ENCODE assay signal across 8 cellular contexts in the genomic region with DNA sequence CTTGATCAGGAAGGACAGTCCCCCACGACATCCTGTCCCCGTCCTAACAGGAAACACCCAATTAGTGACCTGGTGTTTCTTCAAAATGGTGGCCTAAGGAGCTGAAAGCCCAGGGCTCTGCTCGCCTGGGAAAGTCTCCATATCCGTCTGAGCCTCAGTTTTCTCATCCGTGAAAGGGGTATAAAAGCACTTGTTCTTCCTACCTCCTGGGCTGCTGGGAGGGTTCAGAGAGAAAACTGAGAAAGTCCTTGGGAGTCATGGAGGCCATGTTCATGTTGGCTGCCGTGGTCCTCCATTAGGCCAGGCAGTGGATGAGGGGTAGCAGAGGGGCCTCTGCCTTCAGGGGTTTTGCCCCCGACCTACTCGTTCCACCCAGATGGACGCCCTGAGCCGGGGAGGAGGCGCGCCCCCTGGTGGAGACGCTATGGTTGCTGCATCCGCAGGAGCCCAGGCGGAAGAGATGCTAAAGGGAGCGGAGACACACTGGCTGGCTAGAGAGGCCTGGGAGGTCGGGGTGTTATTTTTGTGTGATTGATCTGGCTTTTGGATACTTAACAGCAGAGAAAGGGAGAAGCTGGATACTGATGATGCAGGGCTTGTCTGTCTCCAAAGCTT.
DNase-seq lines count a peak whose midpoint lies in the region; ATAC-seq and TF ChIP-seq lines count a peak whose summit lies in the region.

No MANE protein-coding gene starts in this region.

- H3K36me3 Mint-ChIP-seq in activated naive CD4-positive, alpha-beta T cell treated with anti-CD3 and anti-CD28 coated beads for 36 hours (ENCODE audit: low read depth), result peaks cover under 1% of the 10 kb centered on the region

- peak; percentile 49 for TF ChIP-seq CTCF in DND-41 (IDR thresholded peaks at IDR 0.05; ENCODE audit: borderline replicate concordance, extremely low read depth, low read length, poor library complexity, severe bottlenecking)
- TF ChIP-seq CTCF in PC-3 (conservative IDR thresholded peaks at IDR 0.05; ENCODE audit: low read depth, low read length), result peak; percentile 24; the same call in 1 of the 2 replicates

- POLR2A ChIA-PET in PC-3 (lab: Charles Lee; ENCODE audit: unreplicated experiment), result no interaction called here

- H3K27me3 ChIP-seq in DND-41 (ENCODE audit: insufficient read depth, low read length, poor library complexity) (no peaks in the 10 kb centered on the region), PC-3 (ENCODE audit: low read length) (no peaks in the 10 kb centered on the region)

- in situ Hi-C loops in G401 (cut with HindIII; ENCODE audit: low sequenced_read_pairs), result no loop called here

- no peak overlapping the region for H3K4me3 Mint-ChIP-seq in activated naive CD4-positive, alpha-beta T cell treated with anti-CD3 and anti-CD28 coated beads for 36 hours

- ATAC-seq in DND-41 (ENCODE audit: insufficient read depth, low read depth) (no peak), PC-3 (no peak)

- H3K4me2 ChIP-seq in DND-41 (ENCODE audit: insufficient read depth, low read length) (no peak overlapping the region), PC-3 (ENCODE audit: low read length) (no peak overlapping the region)

- H3K9ac ChIP-seq in DND-41 (ENCODE audit: low read depth, low read length) (no peak overlapping the region), PC-3 (ENCODE audit: low read length) (no peak overlapping the region)

- H3K4me1 Mint-ChIP-seq in activated naive CD4-positive, alpha-beta T cell treated with anti-CD3 and anti-CD28 coated beads for 36 hours (ENCODE audit: low read depth), result peaks cover 4% of the 10 kb centered on the region

- H4K20me1 ChIP-seq in DND-41 (ENCODE audit: insufficient read depth, low read length), result peaks cover 27% of the 10 kb centered on the region
- H4K20me1 ChIP-seq in PC-3 (ENCODE audit: low read length), result no peaks in the 10 kb centered on the region

- no peaks in the 10 kb centered on the region for H3K27me3 Mint-ChIP-seq in activated naive CD4-positive, alpha-beta T cell treated with anti-CD3 and anti-CD28 coated beads for 36 hours (ENCODE audit: low read depth)

- H3K9me3 ChIP-seq in DND-41 (ENCODE audit: insufficient read depth, low read length, severe bottlenecking), result no peaks in the 10 kb centered on the region
- no peaks in the 10 kb centered on the region for H3K9me3 ChIP-seq in PC-3 (ENCODE audit: low read length)

- H2AFZ ChIP-seq in DND-41 (ENCODE audit: low read depth, low read length) (no peak overlapping the region), PC-3 (ENCODE audit: low read length) (no peak overlapping the region)

- no peaks in the 10 kb centered on the region for H3K9me3 Mint-ChIP-seq in activated naive CD4-positive, alpha-beta T cell treated with anti-CD3 and anti-CD28 coated beads for 36 hours

- H3K79me2 ChIP-seq in DND-41 (ENCODE audit: insufficient read depth, low read length), result no peaks in the 10 kb centered on the region
- H3K79me2 ChIP-seq in PC-3 (ENCODE audit: low read length), result no peaks in the 10 kb centered on the region

- H3K27ac ChIP-seq in DND-41 (ENCODE audit: low read length) (no peak overlapping the region), PC-3 (ENCODE audit: low read length) (no peak overlapping the region)

- H3K4me1 ChIP-seq in DND-41 (ENCODE audit: insufficient read depth, low read length) (no peaks in the 10 kb centered on the region), PC-3 (ENCODE audit: insufficient read depth, low read length) (no peaks in the 10 kb centered on the region)

- BruUV-seq in PC-3 (replicated peaks; lab: Mats Ljungman, UMichigan), result no TSS peak

- no peaks in the 10 kb centered on the region for H3F3A ChIP-seq in PC-3 (ENCODE audit: low read length, unreplicated experiment)

- intact Hi-C loops in PC-3 (cut with micrococcal nuclease), result no loop called here
- intact Hi-C loops in activated naive CD4-positive, alpha-beta T cell treated with anti-CD3 and anti-CD28 coated beads for 36 hours (cut with micrococcal nuclease), result loop anchor here (1.0 kb wide), 1 partner anchor 148 kb away; no protein-coding TSS in a partner anchor

- CTCF ChIA-PET in PC-3 (lab: Charles Lee), result no interaction called here
- CTCF ChIA-PET in activated naive CD4-positive, alpha-beta T cell treated with anti-CD3 and anti-CD28 coated beads for 36 hours (lab: Charles Lee), result interaction anchor here (0.7 to 2.0 kb wide), 10 partner anchors 11 to 258 kb away, joined by 3 to 11 read pairs (median 4); no protein-coding TSS in a partner anchor

- no peak overlapping the region for H3K4me3 ChIP-seq in DND-41 (ENCODE audit: low read depth in 1 of 2, low read length in 2 of 2)
- H3K4me3 ChIP-seq in PC-3 (ENCODE audit: low read length), result no peak overlapping the region

- H3K9me2 ChIP-seq in PC-3 (replicated peaks; ENCODE audit: low read length), result no peaks in the 10 kb centered on the region

- H3K36me3 ChIP-seq in DND-41 (ENCODE audit: insufficient read depth, low read length) (peaks cover 5% of the 10 kb centered on the region; the same call in 1 of the 2 replicates), PC-3 (ENCODE audit: low read depth, low read length) (no peaks in the 10 kb centered on the region)

- H3K27ac Mint-ChIP-seq in activated naive CD4-positive, alpha-beta T cell treated with anti-CD3 and anti-CD28 coated beads for 36 hours, result no peak overlapping the region

- DNase-seq in DND-41 (peak; percentile 11), PC-3 (no peak), iris pigment epithelial cell (ENCODE audit: low read depth) (peak; percentile 25), MV-4-11 (lab: John Stamatoyannopoulos, UW) (no peak), DMS114 treated with DMSO at 0.1 percent for 48 hours (lab: John Stamatoyannopoulos, UW; ENCODE audit: unreplicated experiment) (no peak), G401 (ENCODE audit: low spot score) (no peak)
- DNase-seq in activated naive CD4-positive, alpha-beta T cell treated with anti-CD3 and anti-CD28 coated beads for 36 hours, result peak; percentile 67
- DNase-seq in stimulated activated CD8-positive, alpha-beta memory T cell treated with anti-CD3 and anti-CD28 coated beads, Interleukin-12 subunit alpha, Interleukin-12 subunit beta, amount 100 ng/mL, for 4 hours (ENCODE audit: low read depth), result peak; percentile 16

Comparison
In these comparisons a context has a peak if more than half of its experiments do, and no peak if none do; other contexts are left out.
1. DNase-seq: peak in DND-41 (single experiment), activated naive CD4-positive, alpha-beta T cell treated with anti-CD3 and anti-CD28 coated beads for 36 hours (single experiment), iris pigment epithelial cell (single experiment) and stimulated activated CD8-positive, alpha-beta memory T cell treated with anti-CD3 and anti-CD28 coated beads, Interleukin-12 subunit alpha, Interleukin-12 subunit beta, amount 100 ng/mL, for 4 hours (single experiment); none in PC-3 (single experiment), MV-4-11 (single experiment), DMS114 treated with DMSO at 0.1 percent for 48 hours (single experiment) and G401 (single experiment).